Comparison of ENCODE assay signal across 27 cellular contexts in the genomic region with DNA sequence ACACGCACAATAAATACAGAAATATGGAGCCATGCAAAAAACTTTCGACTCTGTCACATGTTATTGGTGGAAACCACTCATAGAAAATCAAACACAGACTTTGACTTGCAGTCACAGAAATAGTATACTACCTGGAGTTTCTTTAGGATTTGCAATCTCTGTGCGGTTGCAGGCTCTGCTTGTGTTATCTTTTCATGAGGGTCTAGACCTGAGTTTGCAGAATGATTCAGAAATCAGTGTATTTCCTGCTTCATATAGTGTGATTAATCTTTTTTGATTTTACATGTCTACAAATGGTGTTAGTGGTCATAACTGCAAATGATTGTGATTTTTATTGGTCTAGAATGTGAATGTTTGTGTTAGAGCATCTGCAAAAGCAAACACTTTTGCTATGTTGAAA.
DNase-seq lines count a peak whose midpoint lies in the region; ATAC-seq and TF ChIP-seq lines count a peak whose summit lies in the region.
"Had no signal": no experiment of that assay in that cellular context is flagged by ENCODE, and none has a peak within 500 bp of the region (broad histone marks: within the 10 kb centered on the region; RNA-seq: fewer than 3 reads in every experiment).

No MANE protein-coding gene starts in this region.

- CTCF ChIA-PET in SK-N-SH (lab: Yijun Ruan, JAX): interaction anchor here (1.1 kb wide), 1 partner anchor 11 kb away, joined by 3 read pairs; no protein-coding TSS in a partner anchor

- H4K91ac ChIP-seq in mesenchymal stem cell (ENCODE audit: low read length): no peak overlapping the region

- H2BK12ac ChIP-seq in mesenchymal stem cell (ENCODE audit: low read length in 2 of 2): no peak overlapping the region

- no peak overlapping the region for H3K23ac ChIP-seq in mesenchymal stem cell (ENCODE audit: low read length in 2 of 2)

- H3K4me1 ChIP-seq in SK-N-SH (ENCODE audit: control insufficient read depth in 1 of 2, insufficient read depth in 2 of 2, low read depth in 1 of 2, low read length in 1 of 2) (peaks cover 0 to 79% of the 10 kb centered on the region in 2 experiments), mesenchymal stem cell (ENCODE audit: control insufficient read depth, insufficient read depth, low read depth, low read length) (peaks cover 11% of the 10 kb centered on the region), heart left ventricle (peaks cover 0 to 14% (median 1%) of the 10 kb centered on the region in 12 donors)

- no peak overlapping the region for H2BK120ac ChIP-seq in mesenchymal stem cell (ENCODE audit: low read depth, low read length)

- H2BK5ac ChIP-seq in mesenchymal stem cell (ENCODE audit: low read depth, low read length, poor library complexity, severe bottlenecking): no peak overlapping the region

- POLR2A ChIA-PET in SK-N-SH (lab: Yijun Ruan, JAX): no interaction called here

- H3K18ac ChIP-seq in mesenchymal stem cell (ENCODE audit: low read depth in 1 of 2, low read length in 2 of 2): no peak overlapping the region

- no peak overlapping the region for H3K4me3 ChIP-seq in SK-N-SH (ENCODE audit: low read depth in 2 of 2, low read length in 1 of 2)
- H3K4me3 ChIP-seq in brain microvascular endothelial cell (ENCODE audit: low read depth, low read length): no peak overlapping the region
- H3K4me3 ChIP-seq in mesenchymal stem cell (ENCODE audit: insufficient read depth in 1 of 2, low read depth in 1 of 2, low read length in 2 of 2): no peak overlapping the region
- H3K4me3 ChIP-seq in heart left ventricle: no peak overlapping the region
- H3K4me3 ChIP-seq: GM23338, K562, PC-9, SJSA1 had no signal

- no peak overlapping the region for H3K14ac ChIP-seq in mesenchymal stem cell (ENCODE audit: low read length in 2 of 2)

- no peak for TF ChIP-seq RAD21 in SK-N-SH (IDR thresholded peaks at IDR 0.05; ENCODE audit: low read length)

- no peak overlapping the region for H2AFZ ChIP-seq in SK-N-SH (ENCODE audit: low read depth)
- H2AFZ ChIP-seq in mesenchymal stem cell (ENCODE audit: low read depth, low read length): no peak overlapping the region
- H2AFZ ChIP-seq: GM23338, PC-9 had no signal

- H3K4ac ChIP-seq in mesenchymal stem cell (ENCODE audit: low read depth in 1 of 2, low read length in 2 of 2): no peak overlapping the region

- peaks cover 32% of the 10 kb centered on the region for H3F3A ChIP-seq in SK-N-SH (replicated peaks; ENCODE audit: insufficient read depth)

- H4K20me1 ChIP-seq in SK-N-SH (ENCODE audit: insufficient read depth): no peaks in the 10 kb centered on the region

- in situ Hi-C loops in brain microvascular endothelial cell (cut with HindIII; ENCODE audit: low pct_ligation_motif_present, low sequenced_read_pairs): no loop called here

- H3K9me2 ChIP-seq in SK-N-SH: no peaks in the 10 kb centered on the region

- H2BK15ac ChIP-seq in mesenchymal stem cell (ENCODE audit: low read depth, poor library complexity, severe bottlenecking): no peak overlapping the region

- intact Hi-C loops in heart left ventricle (cut with DNase I): no loop called here

- no peak overlapping the region for H3K9ac ChIP-seq in SK-N-SH
- H3K9ac ChIP-seq in mesenchymal stem cell (ENCODE audit: low read length): no peak overlapping the region

- H3K36me3 ChIP-seq in SK-N-SH (replicated peaks in 1 of 2; ENCODE audit: control insufficient read depth in 1 of 2, insufficient read depth in 2 of 2, low read length in 1 of 2) (no peaks in the 10 kb centered on the region), brain microvascular endothelial cell (replicated peaks) (no peaks in the 10 kb centered on the region), mesenchymal stem cell (ENCODE audit: control insufficient read depth in 1 of 2, insufficient read depth in 2 of 2, low read depth in 1 of 2, low read length in 2 of 2) (no peaks in the 10 kb centered on the region), heart left ventricle (no peaks in the 10 kb centered on the region)
- H3K36me3 ChIP-seq: SJSA1 had no signal

- TF ChIP-seq POLR2A in heart left ventricle (IDR thresholded peaks at IDR 0.05): no peak

- TF ChIP-seq CTCF in SK-N-SH (IDR thresholded peaks at IDR 0.05) (no peak), brain microvascular endothelial cell (IDR thresholded peaks at IDR 0.05; ENCODE audit: low read depth, low read length, missing control alignments) (no peak), heart left ventricle (IDR thresholded peaks at IDR 0.05) (no peak)

- 86% methylated on average over 3 of the region's 3 CpGs for WGBS in SK-N-SH (ENCODE audit: low lambda C conversion rate)
- 97% methylated on average over 3 of the region's 3 CpGs for WGBS in mesenchymal stem cell
- WGBS in heart left ventricle, 4 donors: 76 to 84% (median 81%) methylated on average over 3 of the region's 3 CpGs

- no peak for TF ChIP-seq EP300 in SK-N-SH (IDR thresholded peaks at IDR 0.05; ENCODE audit: borderline replicate concordance in 1 of 2, low read depth in 1 of 2, low read length in 1 of 2)

- peaks cover 6% of the 10 kb centered on the region for H3K79me1 ChIP-seq in mesenchymal stem cell (replicated peaks; ENCODE audit: low read length, poor library complexity, severe bottlenecking)

- H4K8ac ChIP-seq in mesenchymal stem cell (ENCODE audit: low read length): no peak overlapping the region

- DNase-seq in SK-N-SH (no peak), brain microvascular endothelial cell (no peak), mesenchymal stem cell (no peak), heart left ventricle (no peak), putamen (ENCODE audit: low spot score) (no peak)
- DNase-seq: CD8-positive, alpha-beta memory T cell; DMS 273 treated with DMSO at 0.1 percent for 48 hours; DMS79; H9; Kasumi-1; NCI-H1092 treated with DMSO at 0.1 percent for 48 hours; NCI-H1436 treated with DMSO at 0.1 percent for 48 hours; NCI-H2029; NCI-H446; NCI-H524 treated with DMSO at 0.1 percent for 48 hours; NCI-H774; NK-92 treated with Interleukin-12 subunit alpha and Interleukin-12 subunit beta, amount 100 ng/mL, for 24 hours; PC-9; Right ventricle myocardium superior had no signal

- H2AK5ac ChIP-seq in mesenchymal stem cell (ENCODE audit: low read length, severe bottlenecking): peak overlapping the region; percentile 98

- no peaks in the 10 kb centered on the region for H3K9me3 ChIP-seq in SK-N-SH
- H3K9me3 ChIP-seq in mesenchymal stem cell (ENCODE audit: control insufficient read depth, low read length): no peaks in the 10 kb centered on the region
- no peaks in the 10 kb centered on the region for H3K9me3 ChIP-seq in heart left ventricle
- H3K9me3 ChIP-seq: SJSA1 had no signal

- no peaks in the 10 kb centered on the region for H3K27me3 ChIP-seq in SK-N-SH (ENCODE audit: insufficient read depth)
- H3K27me3 ChIP-seq in brain microvascular endothelial cell (replicated peaks): no peaks in the 10 kb centered on the region
- H3K27me3 ChIP-seq in mesenchymal stem cell (ENCODE audit: control insufficient read depth in 1 of 2, insufficient read depth in 1 of 2, low read length in 2 of 2): no peaks in the 10 kb centered on the region
- no peaks in the 10 kb centered on the region for H3K27me3 ChIP-seq in heart left ventricle
- H3K27me3 ChIP-seq: SJSA1 had no signal

- H3K27ac ChIP-seq in SK-N-SH (ENCODE audit: low read depth in 2 of 2, low read length in 1 of 2) (peak overlapping the region in 1 of 2 experiments; percentile 90; a peak in 2 of 4 replicates), brain microvascular endothelial cell (peak overlapping the region; percentile 35), mesenchymal stem cell (ENCODE audit: low read length, poor library complexity, severe bottlenecking) (peak overlapping the region; percentile 38), heart left ventricle (no peak overlapping the region)
- H3K27ac ChIP-seq: 22Rv1, PC-9, SJSA1 had no signal

- ATAC-seq in SK-N-SH treated with all-trans-retinoic acid at 6 μM for 48 hours: no peak
- ATAC-seq in GM19328 (IDR thresholded peaks at IDR 0.05; ENCODE audit: unreplicated experiment): no peak
- ATAC-seq in HG02642 (IDR thresholded peaks at IDR 0.05; ENCODE audit: poor library complexity, unreplicated experiment): no peak
- ATAC-seq in heart left ventricle: no peak
- ATAC-seq: GM23338, HepG2, K562 had no signal

- H3K79me2 ChIP-seq in SK-N-SH (ENCODE audit: insufficient read depth): no peaks in the 10 kb centered on the region; the same call in 1 of the 2 replicates

- H3K4me2 ChIP-seq in SK-N-SH (0 out of 2 replicates have a peak overlapping the region, but pooled peaks have one; percentile 8), mesenchymal stem cell (ENCODE audit: low read length, poor library complexity, severe bottlenecking) (no peak overlapping the region)
- H3K4me2 ChIP-seq: GM23338, PC-9 had no signal

TF ChIP-seq in SK-N-SH, 30 proteins besides CTCF, POLR2A, EP300 and RAD21 (continues in another document):
- TF ChIP-seq, protein P1, sequence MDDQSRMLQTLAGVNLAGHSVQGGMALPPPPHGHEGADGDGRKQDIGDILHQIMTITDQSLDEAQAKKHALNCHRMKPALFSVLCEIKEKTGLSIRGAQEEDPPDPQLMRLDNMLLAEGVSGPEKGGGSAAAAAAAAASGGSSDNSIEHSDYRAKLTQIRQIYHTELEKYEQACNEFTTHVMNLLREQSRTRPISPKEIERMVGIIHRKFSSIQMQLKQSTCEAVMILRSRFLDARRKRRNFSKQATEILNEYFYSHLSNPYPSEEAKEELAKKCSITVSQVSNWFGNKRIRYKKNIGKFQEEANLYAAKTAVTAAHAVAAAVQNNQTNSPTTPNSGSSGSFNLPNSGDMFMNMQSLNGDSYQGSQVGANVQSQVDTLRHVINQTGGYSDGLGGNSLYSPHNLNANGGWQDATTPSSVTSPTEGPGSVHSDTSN (IDR thresholded peaks at IDR 0.05): 0 out of 2 replicates have a peak, but pooled peaks have one; percentile 14

TF ChIP-seq in SK-N-SH treated with all-trans-retinoic acid at 6 μM for 48 hours, 23 proteins besides CTCF, POLR2A, EP300 and RAD21:
- no peak for TF ChIP-seq CSDC2 (CRISPR knock-in tag; IDR thresholded peaks at IDR 0.05)

Comparison
In these comparisons a context has a peak if more than half of its experiments do, and no peak if none do; other contexts are left out.
1. H3K27ac ChIP-seq: peak in brain microvascular endothelial cell (single experiment) and mesenchymal stem cell (single experiment); none in heart left ventricle (0 of 12).